ENCODE assay signal across 31 cellular contexts in the genomic region with DNA sequence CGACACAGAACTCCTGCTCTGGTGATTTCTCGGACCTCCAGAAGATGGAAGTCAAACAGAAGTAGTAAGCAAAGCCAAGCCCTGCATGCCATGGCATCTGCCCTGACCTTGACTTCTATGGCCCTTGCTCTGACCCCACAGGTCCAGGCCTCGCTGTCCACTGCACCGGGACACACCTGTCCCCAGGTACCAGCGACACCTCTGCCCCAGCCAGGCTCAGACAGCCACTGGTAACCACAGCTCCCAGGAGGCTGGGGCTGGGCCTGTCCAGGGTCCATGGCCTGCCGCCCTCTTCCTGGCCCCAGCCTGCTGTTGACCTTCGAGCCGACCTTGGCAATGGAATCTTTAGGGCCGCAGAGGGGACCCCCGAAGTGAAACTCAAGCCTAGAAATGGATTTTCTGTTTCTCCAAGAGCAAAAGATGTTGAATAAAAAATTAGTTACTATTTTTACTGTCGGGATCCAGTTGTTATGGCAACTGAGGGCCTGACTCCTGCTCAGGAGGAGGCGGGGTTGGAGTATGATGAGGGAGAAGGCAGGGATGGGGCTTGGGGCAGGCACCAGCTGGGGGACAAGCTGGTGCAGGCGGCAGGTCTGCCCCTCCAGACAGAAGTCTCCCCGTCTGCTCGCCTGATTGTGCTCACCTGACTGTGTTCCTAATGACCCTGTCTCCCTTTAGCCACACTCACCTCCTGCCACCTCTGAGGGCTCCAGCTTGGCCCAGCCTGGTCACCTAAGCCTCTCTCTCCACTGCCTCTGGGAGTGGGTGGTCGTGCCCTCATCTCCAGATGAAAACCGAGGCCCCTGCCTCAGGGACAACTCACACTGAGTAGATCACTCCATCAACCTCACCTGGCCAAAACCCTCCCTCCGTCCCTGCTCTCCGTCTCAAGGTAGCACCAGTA. TPM values are rescaled to one million over a fixed set of nuclear protein-coding genes. Genes with fewer than 3 reads are reported as not detected.
DNase-seq lines count a peak whose midpoint lies in the region; ATAC-seq and TF ChIP-seq lines count a peak whose summit lies in the region.
"Had no signal": no experiment of that assay in that cellular context is flagged by ENCODE, and none has a peak within 500 bp of the region (broad histone marks: within the 10 kb centered on the region; RNA-seq: fewer than 3 reads in every experiment).

No MANE protein-coding gene starts in this region.

- no peaks in the 10 kb centered on the region for H3K36me3 Mint-ChIP-seq in natural killer cell treated with Interleukin-12 subunit alpha and Interleukin-12 subunit beta and Interleukin-15 and Interleukin-18, amount 100 ng/mL, for 72 hours
- H3K36me3 Mint-ChIP-seq in natural killer cell (no peaks in the 10 kb centered on the region), neural progenitor cell (no peaks in the 10 kb centered on the region)
- H3K36me3 Mint-ChIP-seq: activated naive CD8-positive, alpha-beta T cell; CD8-positive, alpha-beta T cell had no signal

- peaks cover 7% of the 10 kb centered on the region for H3F3A ChIP-seq in neural progenitor cell (ENCODE audit: low read depth)

- no peak overlapping the region for H3K4me3 Mint-ChIP-seq in natural killer cell treated with Interleukin-12 subunit alpha and Interleukin-12 subunit beta and Interleukin-15 and Interleukin-18, amount 100 ng/mL, for 72 hours
- no peak overlapping the region for H3K4me3 Mint-ChIP-seq in natural killer cell
- H3K4me3 Mint-ChIP-seq in neural progenitor cell = no peak overlapping the region
- H3K4me3 Mint-ChIP-seq: activated naive CD8-positive, alpha-beta T cell; B cell; CD8-positive, alpha-beta T cell; H9; nephron progenitor cell had no signal

- H3K79me2 ChIP-seq in neural progenitor cell (ENCODE audit: low read depth) = no peaks in the 10 kb centered on the region
- H3K79me2 ChIP-seq: hepatocyte had no signal

- H3K27ac ChIP-seq in caudate nucleus (ENCODE audit: low read depth, low read length) = peak overlapping the region; percentile 89
- H3K27ac ChIP-seq in neural progenitor cell = no peak overlapping the region
- H3K27ac ChIP-seq in left ventricle myocardium inferior (replicated peaks) = no peak overlapping the region
- H3K27ac ChIP-seq: breast epithelium, gastrocnemius medialis, hepatocyte, pancreas, Peyer's patch, skin epidermis had no signal

- TF ChIP-seq CTCF in natural killer cell (IDR thresholded peaks at IDR 0.05) = no peak
- TF ChIP-seq CTCF in neural progenitor cell (IDR thresholded peaks at IDR 0.05) = no peak
- no peak for TF ChIP-seq CTCF in left ventricle myocardium inferior (IDR thresholded peaks at IDR 0.05; ENCODE audit: borderline replicate concordance)

- intact Hi-C loops in natural killer cell (cut with micrococcal nuclease) (no loop called here), left ventricle myocardium inferior (cut with micrococcal nuclease) (no loop called here)

- peaks cover 16% of the 10 kb centered on the region in 2 donors for H3K27me3 Mint-ChIP-seq in natural killer cell treated with Interleukin-12 subunit alpha and Interleukin-12 subunit beta and Interleukin-15 and Interleukin-18, amount 100 ng/mL, for 72 hours
- H3K27me3 Mint-ChIP-seq in natural killer cell (ENCODE audit: low read depth in 2 of 2) = peaks cover 15 to 22% of the 10 kb centered on the region in 2 donors
- peaks cover 13% of the 10 kb centered on the region for H3K27me3 Mint-ChIP-seq in neural progenitor cell (ENCODE audit: insufficient read depth, low read depth)

- H3K27me3 ChIP-seq in neural progenitor cell (peaks cover 17% of the 10 kb centered on the region), left ventricle myocardium inferior (ENCODE audit: low read depth) (peaks cover 81% of the 10 kb centered on the region)
- H3K27me3 ChIP-seq: pancreas had no signal

- H3K4me3 ChIP-seq in neural progenitor cell = no peak overlapping the region
- no peak overlapping the region for H3K4me3 ChIP-seq in left ventricle myocardium inferior
- H3K4me3 ChIP-seq: breast epithelium, gastrocnemius medialis, GM12878, hepatocyte, pancreas, Peyer's patch, skin epidermis had no signal

- H3K9me3 Mint-ChIP-seq in natural killer cell treated with Interleukin-12 subunit alpha and Interleukin-12 subunit beta and Interleukin-15 and Interleukin-18, amount 100 ng/mL, for 72 hours = no peaks in the 10 kb centered on the region
- H3K9me3 Mint-ChIP-seq in natural killer cell (no peaks in the 10 kb centered on the region), neural progenitor cell (no peaks in the 10 kb centered on the region)
- H3K9me3 Mint-ChIP-seq: activated T-helper 2 cell treated with anti-CD3 and anti-CD28 coated beads, Interferon-gamma antibody, Interleukin-2, Interleukin-4, amounts not matched to agents 10 μg/mL and 5 μg/mL and 100 μg/mL, durations not matched to agents 14 hours and 24 hours and 36 hours; CD8-positive, alpha-beta T cell; H9; nephron progenitor cell had no signal

- no peaks in the 10 kb centered on the region for H4K20me1 ChIP-seq in neural progenitor cell (ENCODE audit: low read depth)

- no peak overlapping the region for H2AFZ ChIP-seq in neural progenitor cell (replicated peaks)
- H2AFZ ChIP-seq: hepatocyte had no signal

- H3K36me3 ChIP-seq in neural progenitor cell (no peaks in the 10 kb centered on the region), left ventricle myocardium inferior (no peaks in the 10 kb centered on the region)
- H3K36me3 ChIP-seq: breast epithelium, gastrocnemius medialis, pancreas, Peyer's patch had no signal

- no peak overlapping the region for H3K27ac Mint-ChIP-seq in natural killer cell treated with Interleukin-12 subunit alpha and Interleukin-12 subunit beta and Interleukin-15 and Interleukin-18, amount 100 ng/mL, for 72 hours
- H3K27ac Mint-ChIP-seq in natural killer cell (no peak overlapping the region), neural progenitor cell (peak overlapping the region; percentile 60)
- H3K27ac Mint-ChIP-seq: activated naive CD8-positive, alpha-beta T cell; activated T-helper 2 cell treated with anti-CD3 and anti-CD28 coated beads, Interferon-gamma antibody, Interleukin-2, Interleukin-4, amounts not matched to agents 10 μg/mL and 5 μg/mL and 100 μg/mL, durations not matched to agents 14 hours and 24 hours and 36 hours; B cell; CD8-positive, alpha-beta T cell; H9; nephron progenitor cell had no signal

- H3K4me1 ChIP-seq in neural progenitor cell (no peaks in the 10 kb centered on the region), left ventricle myocardium inferior (peaks cover 11% of the 10 kb centered on the region)
- H3K4me1 ChIP-seq: gastrocnemius medialis had no signal

- no peaks in the 10 kb centered on the region for H3K9me3 ChIP-seq in neural progenitor cell (ENCODE audit: low read depth)
- H3K9me3 ChIP-seq in left ventricle myocardium inferior (replicated peaks) = no peaks in the 10 kb centered on the region
- H3K9me3 ChIP-seq: breast epithelium, gastrocnemius medialis, pancreas, Peyer's patch had no signal

- H3K4me1 Mint-ChIP-seq in natural killer cell treated with Interleukin-12 subunit alpha and Interleukin-12 subunit beta and Interleukin-15 and Interleukin-18, amount 100 ng/mL, for 72 hours (ENCODE audit: low read depth in 2 of 2) = peaks cover 0 to 4% of the 10 kb centered on the region in 2 donors
- H3K4me1 Mint-ChIP-seq in natural killer cell = peaks cover 4 to 5% of the 10 kb centered on the region in 2 donors
- peaks cover 4% of the 10 kb centered on the region for H3K4me1 Mint-ChIP-seq in neural progenitor cell

- H3K9ac ChIP-seq in neural progenitor cell = no peak overlapping the region

- H3K4me2 ChIP-seq in neural progenitor cell = no peak overlapping the region
- H3K4me2 ChIP-seq: hepatocyte had no signal

- no peak for DNase-seq in natural killer cell treated with Interleukin-12 subunit alpha and Interleukin-12 subunit beta and Interleukin-15 and Interleukin-18, amount 100 ng/mL, for 72 hours (ENCODE audit: low spot score)
- DNase-seq in natural killer cell (no peak), caudate nucleus (lab: John Stamatoyannopoulos, UW) (peak in 35 of 61 donors; percentile 7 to 85 (median 39)), neural progenitor cell (ENCODE audit: low spot score) (no peak), left ventricle myocardium inferior (no peak)
- DNase-seq: ACHN; activated CD4-positive, alpha-beta T cell treated with anti-CD3 and anti-CD28 coated beads for 48 hours; activated CD8-positive, alpha-beta memory T cell treated with anti-CD3 and anti-CD28 coated beads for 24 hours; activated T-cell treated with anti-CD3 and anti-CD28 coated beads for 4 hours; CD8-positive, alpha-beta T cell; gastrocnemius medialis; H9; NCI-H146; NCI-H69; nephron progenitor cell; stimulated activated naive CD4-positive, alpha-beta T cell treated with Interleukin-2 at 50 U/mL for 16 hours had no signal

- peak; percentile 8 to 21 for ATAC-seq in natural killer cell treated with Interleukin-12 subunit alpha and Interleukin-12 subunit beta and Interleukin-15 and Interleukin-18, amount 100 ng/mL, for 72 hours
- ATAC-seq in natural killer cell (no peak), HG03025 (IDR thresholded peaks at IDR 0.05; ENCODE audit: low FRiP score, unreplicated experiment) (no peak), HG03175 (IDR thresholded peaks at IDR 0.05; ENCODE audit: unreplicated experiment) (no peak)
- ATAC-seq: CD8-positive, alpha-beta T cell; gastrocnemius medialis; GM12878; pancreas had no signal

RNA-seq across cellular contexts. Expression of gene MMD2, which starts 4.1 kb away (rescaled TPM):
- total RNA-seq in natural killer cell treated with Interleukin-12 subunit alpha and Interleukin-12 subunit beta and Interleukin-15 and Interleukin-18, amount 100 ng/mL, for 72 hours = not detected
- total RNA-seq in natural killer cell (not detected), neural progenitor cell (ENCODE audit: low replicate concordance) (0.28 TPM in 1 of 2 replicates, not detected in the other), left ventricle myocardium inferior (not detected)
- total RNA-seq: activated T-helper 2 cell treated with anti-CD3 and anti-CD28 coated beads, Interferon-gamma antibody, Interleukin-2, Interleukin-4, amounts not matched to agents 10 μg/mL and 5 μg/mL and 100 μg/mL, durations not matched to agents 14 hours and 24 hours and 36 hours; B cell; breast epithelium; CD8-positive, alpha-beta T cell; endothelial cell of umbilical vein; gastrocnemius medialis; GM12878; hepatocyte; lung microvascular endothelial cell; mucosa of gallbladder; pancreas; Peyer's patch; renal cortical epithelial cell had no signal

Comparison
In these comparisons a context has a peak if more than half of its experiments do, and no peak if none do; other contexts are left out.
1. ATAC-seq: peak in natural killer cell treated with Interleukin-12 subunit alpha and Interleukin-12 subunit beta and Interleukin-15 and Interleukin-18, amount 100 ng/mL, for 72 hours (2 of 2); none in natural killer cell (0 of 3), HG03025 (single experiment) and HG03175 (single experiment).
2. DNase-seq: peak in caudate nucleus (35 of 61); none in natural killer cell treated with Interleukin-12 subunit alpha and Interleukin-12 subunit beta and Interleukin-15 and Interleukin-18, amount 100 ng/mL, for 72 hours (single experiment), natural killer cell (single experiment), neural progenitor cell (single experiment) and left ventricle myocardium inferior (single experiment).